1 cellular context compared by ENCODE assay signal in genomic region chr2:25497862-25498407, GRCh38.
TF ChIP-seq lines count a peak whose summit lies in the region.

No MANE protein-coding gene starts in this region.

TF ChIP-seq in GM12878, 131 proteins besides CTCF, POLR2A, EP300 and RAD21 (continued from another document and continues in another):
- TF ChIP-seq ZNF592 (IDR thresholded peaks at IDR 0.05), result no peak
- no peak for TF ChIP-seq ZNF687 (IDR thresholded peaks at IDR 0.05)
- no peak for TF ChIP-seq FOS (IDR thresholded peaks at IDR 0.05; ENCODE audit: borderline replicate concordance, extremely low read depth, insufficient read length)
- no peak for TF ChIP-seq SP1 (IDR thresholded peaks at IDR 0.05; ENCODE audit: low read depth, low read length)
- no peak for TF ChIP-seq IRF3 (IDR thresholded peaks at IDR 0.05)
- no peak for TF ChIP-seq ZNF622 (IDR thresholded peaks at IDR 0.05)
- no peak for TF ChIP-seq USF2 (IDR thresholded peaks at IDR 0.05; ENCODE audit: borderline replicate concordance, low read depth, low read length)
- TF ChIP-seq JUNB (IDR thresholded peaks at IDR 0.05), result peak; percentile 92
- no peak for TF ChIP-seq NRF1 (conservative IDR thresholded peaks at IDR 0.05; ENCODE audit: low read depth, low read length)
- no peak for TF ChIP-seq CHD1 (IDR thresholded peaks at IDR 0.05; ENCODE audit: low read depth, low read length)
- TF ChIP-seq RUNX3 (IDR thresholded peaks at IDR 0.05; ENCODE audit: low read length), result peak; percentile 58
- peak; percentile 68; the same call in 1 of the 2 replicates for TF ChIP-seq JUND (IDR thresholded peaks at IDR 0.05; ENCODE audit: low read depth, low read length)
- no peak for TF ChIP-seq PAX5 (IDR thresholded peaks at IDR 0.05; ENCODE audit: borderline replicate concordance, low read depth, low read length)
- no peak for TF ChIP-seq NR2C1 (IDR thresholded peaks at IDR 0.05)
- TF ChIP-seq ETV6 (conservative IDR thresholded peaks at IDR 0.05 in 1 of 2, IDR thresholded peaks at IDR 0.05 in 1 of 2; ENCODE audit: borderline replicate concordance in 1 of 2, low read depth in 1 of 2), result no peak
- no peak for TF ChIP-seq WRNIP1 (IDR thresholded peaks at IDR 0.05; ENCODE audit: borderline replicate concordance, low read depth, low read length)
- TF ChIP-seq E2F8 (IDR thresholded peaks at IDR 0.05; ENCODE audit: low read depth, partially characterized antibody), result no peak
- no peak for TF ChIP-seq SREBF1 (IDR thresholded peaks at IDR 0.05; ENCODE audit: low read length)
- TF ChIP-seq NR2C2 (IDR thresholded peaks at IDR 0.05; ENCODE audit: borderline replicate concordance, control insufficient read depth, insufficient read length, low read depth), result no peak
- no peak for TF ChIP-seq ESRRA (IDR thresholded peaks at IDR 0.05; ENCODE audit: low read length)
- TF ChIP-seq ZZZ3 (IDR thresholded peaks at IDR 0.05; ENCODE audit: control insufficient read depth, insufficient read length, low read depth), result no peak
- no peak for TF ChIP-seq ZBTB4 (CRISPR knock-in tag; IDR thresholded peaks at IDR 0.05)
- no peak for TF ChIP-seq TARDBP (IDR thresholded peaks at IDR 0.05; ENCODE audit: borderline replicate concordance)
- no peak for TF ChIP-seq POU2F2 (IDR thresholded peaks at IDR 0.05; ENCODE audit: borderline replicate concordance, low read depth, low read length)
- no peak for TF ChIP-seq ATF3 (IDR thresholded peaks at IDR 0.05; ENCODE audit: borderline replicate concordance, extremely low read depth, low read depth, low read length)
- TF ChIP-seq STAT3 (IDR thresholded peaks at IDR 0.05; ENCODE audit: low read depth, low read length), result no peak
- TF ChIP-seq LARP7 (IDR thresholded peaks at IDR 0.05), result no peak
- TF ChIP-seq IRF4 (IDR thresholded peaks at IDR 0.05; ENCODE audit: low read depth, low read length), result 0 out of 2 replicates have a peak, but pooled peaks have one; percentile 15
- TF ChIP-seq REST (IDR thresholded peaks at IDR 0.05; ENCODE audit: low read depth, low read length), result no peak
- TF ChIP-seq E4F1 (IDR thresholded peaks at IDR 0.05; ENCODE audit: borderline replicate concordance, partially characterized antibody), result no peak
- no peak for TF ChIP-seq TAF1 (IDR thresholded peaks at IDR 0.05; ENCODE audit: borderline replicate concordance, low read depth, low read length)
- no peak; the same call in 1 of the 2 replicates for TF ChIP-seq GATAD2B (conservative IDR thresholded peaks at IDR 0.05; ENCODE audit: low read depth)
- TF ChIP-seq CBFB (IDR thresholded peaks at IDR 0.05; ENCODE audit: low read depth), result no peak
- no peak for TF ChIP-seq HCFC1 (IDR thresholded peaks at IDR 0.05; ENCODE audit: low read length)
- TF ChIP-seq ASH2L (IDR thresholded peaks at IDR 0.05; ENCODE audit: borderline replicate concordance, low read depth), result no peak
